In the genomic region with DNA sequence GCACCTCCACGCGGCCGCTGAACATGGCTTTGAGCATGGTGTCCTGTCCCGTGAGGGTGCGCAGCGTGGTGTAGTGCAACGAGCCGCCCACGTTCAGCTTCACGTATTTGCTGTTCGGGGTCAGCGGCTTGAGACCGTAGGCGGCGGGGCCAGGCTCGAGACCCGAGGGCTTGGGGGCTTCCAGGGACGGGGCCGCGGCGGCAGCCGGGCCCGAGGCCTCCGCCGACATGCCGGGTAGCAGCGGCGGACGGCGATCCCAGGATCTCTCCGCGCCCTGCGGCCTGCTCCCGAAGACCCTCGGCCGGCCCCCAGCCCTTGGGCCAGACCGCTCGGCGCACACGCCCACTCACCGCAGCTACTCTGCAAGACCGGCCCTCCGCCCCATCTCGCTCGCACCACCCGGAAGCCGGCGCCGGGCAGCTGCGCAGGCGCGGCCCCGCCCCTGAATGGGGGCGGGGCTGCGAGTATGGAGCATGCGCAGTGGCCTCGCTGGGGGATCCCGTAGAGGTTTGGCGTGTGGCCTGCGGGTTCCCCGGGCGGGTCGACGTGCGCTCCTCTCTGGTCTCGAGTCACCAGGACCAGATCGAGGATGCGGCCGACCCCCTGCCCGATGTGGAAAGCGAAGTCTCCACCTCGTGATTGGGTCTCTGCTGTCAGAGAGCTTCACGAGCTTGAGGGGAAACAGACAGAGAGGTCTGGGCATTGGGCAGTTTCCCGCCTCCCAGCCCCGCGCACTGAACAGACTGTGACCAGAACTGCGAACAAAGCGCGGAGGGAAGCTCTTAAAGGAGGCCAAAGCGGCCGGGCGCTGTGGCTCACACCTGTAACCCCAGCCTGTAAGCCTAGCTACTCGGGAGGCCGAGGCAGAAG, we compare ENCODE assay signal across 1 cellular context.
A peak's percentile ranks its signal among the peaks of the same experiment; 100 is the strongest.
TF ChIP-seq lines count a peak whose summit lies in the region.

KCTD13 (minus strand) TSS at position 422 of the 870 bp plus-strand sequence; CDS start at position 229, 193 bp downstream.

TF ChIP-seq in HEK293, 187 proteins besides CTCF, POLR2A, EP300 and RAD21 (continued from another document and continues in another):
- TF ChIP-seq KLF8 (tag by site-specific recombination; IDR thresholded peaks at IDR 0.05) (peak; percentile 71; the same call in 1 of the 2 replicates), YY2 (tag by site-specific recombination; IDR thresholded peaks at IDR 0.05) (no peak), ZNF37A (tag by site-specific recombination; IDR thresholded peaks at IDR 0.05) (no peak), ZSCAN4 (tag by site-specific recombination; IDR thresholded peaks at IDR 0.05) (no peak), ZNF311 (tag by site-specific recombination; IDR thresholded peaks at IDR 0.05; ENCODE audit: borderline replicate concordance) (no peak), ZNF211 (tag by site-specific recombination; IDR thresholded peaks at IDR 0.05; ENCODE audit: low read depth) (no peak), ZNF292 (tag by site-specific recombination; IDR thresholded peaks at IDR 0.05; ENCODE audit: borderline replicate concordance, low read depth) (no peak), ZFP41 (tag by site-specific recombination; IDR thresholded peaks at IDR 0.05; ENCODE audit: borderline replicate concordance) (no peak), ZBTB44 (tag by site-specific recombination; IDR thresholded peaks at IDR 0.05) (no peak), REST (tag by site-specific recombination; IDR thresholded peaks at IDR 0.05) (no peak; the same call in 1 of the 2 replicates), ZNF544 (tag by site-specific recombination; IDR thresholded peaks at IDR 0.05) (no peak), ZNF785 (tag by site-specific recombination; IDR thresholded peaks at IDR 0.05) (0 out of 2 replicates have a peak, but pooled peaks have one; percentile 4), ZNF416 (tag by site-specific recombination; IDR thresholded peaks at IDR 0.05) (no peak), ZNF133 (tag by site-specific recombination; IDR thresholded peaks at IDR 0.05) (no peak), ZNF501 (tag by site-specific recombination; IDR thresholded peaks at IDR 0.05) (peak; percentile 85), ZNF214 (tag by site-specific recombination; IDR thresholded peaks at IDR 0.05; ENCODE audit: borderline replicate concordance) (no peak), ZBTB48 (tag by site-specific recombination; IDR thresholded peaks at IDR 0.05) (no peak), KLF17 (tag by site-specific recombination; IDR thresholded peaks at IDR 0.05) (no peak), ZNF391 (tag by site-specific recombination; IDR thresholded peaks at IDR 0.05; ENCODE audit: borderline replicate concordance, low read depth) (peak; percentile 49; the same call in 1 of the 2 replicates), ZNF16 (tag by site-specific recombination; IDR thresholded peaks at IDR 0.05; ENCODE audit: low read depth) (no peak), INSM2 (tag by site-specific recombination; IDR thresholded peaks at IDR 0.05) (0 out of 2 replicates have a peak, but pooled peaks have one; percentile 23), ZBTB20 (tag by site-specific recombination; IDR thresholded peaks at IDR 0.05) (peak; percentile 80), ZNF23 (tag by site-specific recombination; IDR thresholded peaks at IDR 0.05; ENCODE audit: borderline replicate concordance) (no peak), KLF10 (tag by site-specific recombination; IDR thresholded peaks at IDR 0.05) (peak; percentile 88), ZNF623 (tag by site-specific recombination; IDR thresholded peaks at IDR 0.05) (no peak), ZNF174 (tag by site-specific recombination; IDR thresholded peaks at IDR 0.05) (no peak), ZNF274 (IDR thresholded peaks at IDR 0.05; ENCODE audit: low read length) (no peak), ZNF274 (tag by site-specific recombination; IDR thresholded peaks at IDR 0.05; ENCODE audit: borderline replicate concordance) (no peak), KLF1 (tag by site-specific recombination; IDR thresholded peaks at IDR 0.05) (peak; percentile 8), MYNN (tag by site-specific recombination; IDR thresholded peaks at IDR 0.05; ENCODE audit: borderline replicate concordance) (no peak), SALL2 (tag by site-specific recombination; IDR thresholded peaks at IDR 0.05; ENCODE audit: borderline replicate concordance) (no peak), ZXDB (tag by site-specific recombination; IDR thresholded peaks at IDR 0.05) (peak; percentile 98), HOXC10 (CRISPR knock-in tag; IDR thresholded peaks at IDR 0.05) (no peak), ZNF677 (tag by site-specific recombination; IDR thresholded peaks at IDR 0.05) (no peak), ZNF266 (tag by site-specific recombination; IDR thresholded peaks at IDR 0.05; ENCODE audit: low read depth) (no peak), PBX3 (CRISPR knock-in tag; IDR thresholded peaks at IDR 0.05) (no peak; the same call in 1 of the 2 replicates)
- TF ChIP-seq, protein P1, sequence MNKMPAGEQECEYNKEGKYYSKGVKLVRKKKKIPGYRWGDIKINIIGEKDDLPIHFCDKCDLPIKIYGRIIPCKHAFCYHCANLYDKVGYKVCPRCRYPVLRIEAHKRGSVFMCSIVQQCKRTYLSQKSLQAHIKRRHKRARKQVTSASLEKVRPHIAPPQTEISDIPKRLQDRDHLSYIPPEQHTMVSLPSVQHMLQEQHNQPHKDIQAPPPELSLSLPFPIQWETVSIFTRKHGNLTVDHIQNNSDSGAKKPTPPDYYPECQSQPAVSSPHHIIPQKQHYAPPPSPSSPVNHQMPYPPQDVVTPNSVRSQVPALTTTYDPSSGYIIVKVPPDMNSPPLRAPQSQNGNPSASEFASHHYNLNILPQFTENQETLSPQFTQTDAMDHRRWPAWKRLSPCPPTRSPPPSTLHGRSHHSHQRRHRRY (tag by site-specific recombination; IDR thresholded peaks at IDR 0.05) = no peak
- TF ChIP-seq, protein P2, sequence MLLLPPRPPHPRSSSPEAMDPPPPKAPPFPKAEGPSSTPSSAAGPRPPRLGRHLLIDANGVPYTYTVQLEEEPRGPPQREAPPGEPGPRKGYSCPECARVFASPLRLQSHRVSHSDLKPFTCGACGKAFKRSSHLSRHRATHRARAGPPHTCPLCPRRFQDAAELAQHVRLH (tag by site-specific recombination; IDR thresholded peaks at IDR 0.05) = no peak
- TF ChIP-seq, protein P3, sequence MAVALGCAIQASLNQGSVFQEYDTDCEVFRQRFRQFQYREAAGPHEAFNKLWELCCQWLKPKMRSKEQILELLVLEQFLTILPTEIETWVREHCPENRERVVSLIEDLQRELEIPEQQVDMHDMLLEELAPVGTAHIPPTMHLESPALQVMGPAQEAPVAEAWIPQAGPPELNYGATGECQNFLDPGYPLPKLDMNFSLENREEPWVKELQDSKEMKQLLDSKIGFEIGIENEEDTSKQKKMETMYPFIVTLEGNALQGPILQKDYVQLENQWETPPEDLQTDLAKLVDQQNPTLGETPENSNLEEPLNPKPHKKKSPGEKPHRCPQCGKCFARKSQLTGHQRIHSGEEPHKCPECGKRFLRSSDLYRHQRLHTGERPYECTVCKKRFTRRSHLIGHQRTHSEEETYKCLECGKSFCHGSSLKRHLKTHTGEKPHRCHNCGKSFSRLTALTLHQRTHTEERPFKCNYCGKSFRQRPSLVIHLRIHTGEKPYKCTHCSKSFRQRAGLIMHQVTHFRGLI (tag by site-specific recombination; IDR thresholded peaks at IDR 0.05) = no peak
- TF ChIP-seq, protein P4, sequence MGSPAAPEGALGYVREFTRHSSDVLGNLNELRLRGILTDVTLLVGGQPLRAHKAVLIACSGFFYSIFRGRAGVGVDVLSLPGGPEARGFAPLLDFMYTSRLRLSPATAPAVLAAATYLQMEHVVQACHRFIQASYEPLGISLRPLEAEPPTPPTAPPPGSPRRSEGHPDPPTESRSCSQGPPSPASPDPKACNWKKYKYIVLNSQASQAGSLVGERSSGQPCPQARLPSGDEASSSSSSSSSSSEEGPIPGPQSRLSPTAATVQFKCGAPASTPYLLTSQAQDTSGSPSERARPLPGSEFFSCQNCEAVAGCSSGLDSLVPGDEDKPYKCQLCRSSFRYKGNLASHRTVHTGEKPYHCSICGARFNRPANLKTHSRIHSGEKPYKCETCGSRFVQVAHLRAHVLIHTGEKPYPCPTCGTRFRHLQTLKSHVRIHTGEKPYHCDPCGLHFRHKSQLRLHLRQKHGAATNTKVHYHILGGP (tag by site-specific recombination; IDR thresholded peaks at IDR 0.05) = no peak
- TF ChIP-seq, protein P5, sequence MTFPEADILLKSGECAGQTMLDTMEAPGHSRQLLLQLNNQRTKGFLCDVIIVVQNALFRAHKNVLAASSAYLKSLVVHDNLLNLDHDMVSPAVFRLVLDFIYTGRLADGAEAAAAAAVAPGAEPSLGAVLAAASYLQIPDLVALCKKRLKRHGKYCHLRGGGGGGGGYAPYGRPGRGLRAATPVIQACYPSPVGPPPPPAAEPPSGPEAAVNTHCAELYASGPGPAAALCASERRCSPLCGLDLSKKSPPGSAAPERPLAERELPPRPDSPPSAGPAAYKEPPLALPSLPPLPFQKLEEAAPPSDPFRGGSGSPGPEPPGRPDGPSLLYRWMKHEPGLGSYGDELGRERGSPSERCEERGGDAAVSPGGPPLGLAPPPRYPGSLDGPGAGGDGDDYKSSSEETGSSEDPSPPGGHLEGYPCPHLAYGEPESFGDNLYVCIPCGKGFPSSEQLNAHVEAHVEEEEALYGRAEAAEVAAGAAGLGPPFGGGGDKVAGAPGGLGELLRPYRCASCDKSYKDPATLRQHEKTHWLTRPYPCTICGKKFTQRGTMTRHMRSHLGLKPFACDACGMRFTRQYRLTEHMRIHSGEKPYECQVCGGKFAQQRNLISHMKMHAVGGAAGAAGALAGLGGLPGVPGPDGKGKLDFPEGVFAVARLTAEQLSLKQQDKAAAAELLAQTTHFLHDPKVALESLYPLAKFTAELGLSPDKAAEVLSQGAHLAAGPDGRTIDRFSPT (tag by site-specific recombination; IDR thresholded peaks at IDR 0.05) = no peak
